Comparison of ENCODE assay signal across 8 cellular contexts in the genomic region with DNA sequence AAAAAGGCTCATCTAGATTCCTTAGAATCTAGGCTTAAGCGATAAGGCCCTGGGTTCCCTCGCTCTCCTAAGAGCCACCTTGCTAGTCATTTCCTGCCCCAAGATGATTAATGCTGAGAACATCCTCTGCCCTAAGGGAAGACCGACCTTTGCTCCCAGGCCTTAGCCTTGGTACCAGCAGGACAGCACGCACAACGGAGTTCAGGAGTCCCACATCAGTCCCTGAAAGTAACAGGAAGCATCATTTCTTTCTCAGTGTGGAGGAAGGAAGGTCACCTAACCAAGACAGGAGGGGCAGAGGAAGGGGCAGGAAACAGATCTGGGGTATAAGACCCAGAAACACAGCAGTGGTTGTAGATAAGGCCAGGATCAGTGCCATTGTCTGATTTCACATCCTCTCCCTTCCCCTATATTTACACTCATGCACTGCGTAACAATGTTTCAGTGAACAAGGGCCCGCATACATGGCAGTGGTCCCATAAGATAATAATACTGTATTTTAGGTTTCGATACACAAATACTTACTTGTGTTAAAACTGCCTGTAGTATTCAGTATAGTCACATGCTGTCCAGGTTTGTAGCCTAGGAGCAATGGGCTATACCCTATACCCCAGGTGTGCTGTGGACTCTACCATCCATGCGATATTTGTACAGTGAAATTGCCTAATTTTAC. TPM values are rescaled to one million over a fixed set of nuclear protein-coding genes. Genes with fewer than 3 reads are reported as not detected.
DNase-seq lines count a peak whose midpoint lies in the region; ATAC-seq, FAIRE-seq and TF ChIP-seq lines count a peak whose summit lies in the region.
"Had no signal": no experiment of that assay in that cellular context is flagged by ENCODE, and none has a peak within 500 bp of the region (broad histone marks: within the 10 kb centered on the region; RNA-seq: fewer than 3 reads in every experiment).

No MANE protein-coding gene starts in this region.

- H2AFZ ChIP-seq in endothelial cell of umbilical vein (ENCODE audit: low read depth, low read length): no peak overlapping the region

- no peak for TF ChIP-seq POLR2A in H54 (IDR thresholded peaks at IDR 0.05; ENCODE audit: low read depth, low read length)
- TF ChIP-seq POLR2A in endothelial cell of umbilical vein (IDR thresholded peaks at IDR 0.05; ENCODE audit: low read depth, low read length): peak; percentile 92

- H3K9ac ChIP-seq in endothelial cell of umbilical vein (replicated peaks; ENCODE audit: extremely low read depth, insufficient read depth, low read length): peak overlapping the region; percentile 64

- H4K20me1 ChIP-seq in endothelial cell of umbilical vein (replicated peaks; ENCODE audit: control insufficient read depth, extremely low read depth, insufficient read depth, low read length): no peaks in the 10 kb centered on the region

- H3K36me3 ChIP-seq in endothelial cell of umbilical vein (ENCODE audit: control insufficient read depth in 2 of 2, extremely low read depth in 1 of 2, insufficient read depth in 2 of 2, low read length in 2 of 2): no peaks in the 10 kb centered on the region

- peak overlapping the region; percentile 90 for H3K27ac ChIP-seq in endothelial cell of umbilical vein (ENCODE audit: insufficient read depth, low read depth, low read length)

- dilution Hi-C loops in endothelial cell of umbilical vein (cut with MboI; ENCODE audit: extremely low pct_ligation_motif_present, low sequenced_read_pairs): no loop called here

- DNase-seq in H54 (ENCODE audit: insufficient read length, low spot score) (peak; percentile 66), RKO (ENCODE audit: low spot score) (peak; percentile 95), endothelial cell of umbilical vein (ENCODE audit: low read depth, low spot score) (peak; percentile 100), pulmonary artery endothelial cell (ENCODE audit: low read depth, low spot score) (peak; percentile 100)
- DNase-seq: stimulated activated CD4-positive, alpha-beta T cell treated with anti-CD3 and anti-CD28 coated beads, Interleukin-4, amount 100 ng/mL, for 1 hour had no signal

- H3K9me3 ChIP-seq in endothelial cell of umbilical vein (replicated peaks; ENCODE audit: control insufficient read depth, insufficient read depth, low read length): no peaks in the 10 kb centered on the region

- POLR2A ChIA-PET in endothelial cell of umbilical vein (lab: Charles Lee): interaction anchor here (0.6 to 0.7 kb wide), 5 partner anchors 30 to 419 kb away, joined by 3 to 15 read pairs (median 5); no protein-coding TSS in a partner anchor

- intact Hi-C loops in endothelial cell of umbilical vein (cut with micrococcal nuclease): loop anchor here (1.0 to 2.0 kb wide), 9 partner anchors 15 to 284 kb away; a partner anchor contains a TSS

- FAIRE-seq in H54 (lab: Jason Lieb, UNC) (peak; percentile 91), endothelial cell of umbilical vein (lab: Jason Lieb, UNC) (peak; percentile 97)

- H3K4me1 ChIP-seq in endothelial cell of umbilical vein (ENCODE audit: control insufficient read depth, extremely low read depth, insufficient read depth, low read length): peaks cover 39% of the 10 kb centered on the region

- peak overlapping the region; percentile 48 for H3K4me2 ChIP-seq in endothelial cell of umbilical vein (ENCODE audit: insufficient read depth, low read length)

- no peak overlapping the region for H3K4me3 ChIP-seq in endothelial cell of umbilical vein (replicated peaks in 1 of 3; ENCODE audit: insufficient read depth in 1 of 3, low read depth in 1 of 3, low read length in 3 of 3)

- TF ChIP-seq CTCF in endothelial cell of umbilical vein (IDR thresholded peaks at IDR 0.05; ENCODE audit: extremely low read depth in 1 of 2, insufficient read depth in 1 of 2, low read depth in 1 of 2, low read length in 2 of 2): no peak

- H3K79me2 ChIP-seq in endothelial cell of umbilical vein (ENCODE audit: control insufficient read depth, insufficient read depth, low read length): no peaks in the 10 kb centered on the region

- CTCF ChIA-PET in endothelial cell of umbilical vein (lab: Charles Lee): interaction anchor here (0.7 kb wide), 2 partner anchors 35 to 324 kb away, joined by 3 read pairs; no protein-coding TSS in a partner anchor

- BruUV-seq in endothelial cell of umbilical vein (replicated peaks; lab: Mats Ljungman, UMichigan): no TSS peak

- H3K9me1 ChIP-seq in endothelial cell of umbilical vein (replicated peaks; ENCODE audit: control insufficient read depth, extremely low read depth, insufficient read depth, low read length): no peaks in the 10 kb centered on the region

- ATAC-seq in GM19395 (IDR thresholded peaks at IDR 0.05; ENCODE audit: unreplicated experiment): no peak
- ATAC-seq in HG03196 (IDR thresholded peaks at IDR 0.05; ENCODE audit: unreplicated experiment): no peak
- ATAC-seq in GM21515 (IDR thresholded peaks at IDR 0.05; ENCODE audit: unreplicated experiment): no peak

- no peaks in the 10 kb centered on the region for H3K27me3 ChIP-seq in endothelial cell of umbilical vein (ENCODE audit: control insufficient read depth in 2 of 2, insufficient read depth in 2 of 2, low read length in 2 of 2)

TF ChIP-seq in endothelial cell of umbilical vein, 7 proteins besides CTCF, POLR2A, EP300 and RAD21:
- peak; percentile 89 for TF ChIP-seq JUN (IDR thresholded peaks at IDR 0.05; ENCODE audit: borderline replicate concordance, insufficient read depth, insufficient read length, low read depth)
- TF ChIP-seq, protein P1, sequence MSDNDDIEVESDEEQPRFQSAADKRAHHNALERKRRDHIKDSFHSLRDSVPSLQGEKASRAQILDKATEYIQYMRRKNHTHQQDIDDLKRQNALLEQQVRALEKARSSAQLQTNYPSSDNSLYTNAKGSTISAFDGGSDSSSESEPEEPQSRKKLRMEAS (IDR thresholded peaks at IDR 0.05; ENCODE audit: insufficient read depth, insufficient read length): no peak
- peak; percentile 98 for TF ChIP-seq POLR2AphosphoS5 (IDR thresholded peaks at IDR 0.05; ENCODE audit: insufficient read depth, low read depth, low read length)
- no peak for TF ChIP-seq EZH2 (IDR thresholded peaks at IDR 0.05; ENCODE audit: borderline replicate concordance, low read depth, low read length, severe bottlenecking)
- TF ChIP-seq FOS (IDR thresholded peaks at IDR 0.05; ENCODE audit: borderline replicate concordance, insufficient read depth, low read length): peak; percentile 91
- peak; percentile 100 for TF ChIP-seq GATA2 (IDR thresholded peaks at IDR 0.05; ENCODE audit: insufficient read depth, insufficient read length, low read depth, low read length)
- TF ChIP-seq MYC (IDR thresholded peaks at IDR 0.05; ENCODE audit: low read depth, low read length): peak; percentile 3

RNA-seq across cellular contexts. Expression of a gene that starts 8.1 kb away (rescaled TPM):
- total RNA-seq in endothelial cell of umbilical vein (168 and 176 TPM in 2 replicates), pulmonary artery endothelial cell (117 and 174 TPM in 2 replicates)
- polyA plus RNA-seq in endothelial cell of umbilical vein: 27.0 and 39.2 TPM in 2 replicates
- 48.9 and 51.3 TPM in 2 replicates for polyA plus RNA-seq in endothelial cell of umbilical vein (2011; cell fraction: cytosol; rRNA removed)
- polyA plus RNA-seq in endothelial cell of umbilical vein (2011; cell fraction: nucleus; rRNA removed): 58.9 and 73.2 TPM in 2 replicates
- 147 and 210 TPM in 2 replicates for polyA plus RNA-seq in endothelial cell of umbilical vein (2012)
- 34.2 and 34.9 TPM in 2 replicates for polyA minus RNA-seq in endothelial cell of umbilical vein
- polyA minus RNA-seq in endothelial cell of umbilical vein (2011; cell fraction: cytosol; rRNA and poly(A)+ RNA removed): 14.4 TPM
- 50.2 and 65.1 TPM in 2 replicates for polyA minus RNA-seq in endothelial cell of umbilical vein (2011; cell fraction: nucleus; rRNA and poly(A)+ RNA removed)

RNA-seq across cellular contexts. Expression of a gene that starts 55.0 kb away (rescaled TPM):
- total RNA-seq in endothelial cell of umbilical vein (0.58 and 0.99 TPM in 2 replicates), pulmonary artery endothelial cell (0.11 and 0.79 TPM in 2 replicates)
- polyA plus RNA-seq in endothelial cell of umbilical vein: 0.25 and 0.40 TPM in 2 replicates
- polyA plus RNA-seq in endothelial cell of umbilical vein (2011; cell fraction: cytosol; rRNA removed): 0.35 and 0.37 TPM in 2 replicates
- polyA plus RNA-seq in endothelial cell of umbilical vein (2011; cell fraction: nucleus; rRNA removed): 0.73 and 1.6 TPM in 2 replicates
- polyA plus RNA-seq in endothelial cell of umbilical vein (2012): 0.83 and 0.96 TPM in 2 replicates
- polyA minus RNA-seq in endothelial cell of umbilical vein: not detected in 2 replicates
- not detected for polyA minus RNA-seq in endothelial cell of umbilical vein (2011; cell fraction: cytosol; rRNA and poly(A)+ RNA removed)
- polyA minus RNA-seq in endothelial cell of umbilical vein (2011; cell fraction: nucleus; rRNA and poly(A)+ RNA removed): 0.77 TPM in 1 of 2 replicates, not detected in the other

RNA-seq across cellular contexts. Expression of a gene that starts 55.3 kb away (rescaled TPM):
- total RNA-seq in endothelial cell of umbilical vein: 15.7 and 18.0 TPM in 2 replicates
- 5.1 and 7.6 TPM in 2 replicates for polyA plus RNA-seq in endothelial cell of umbilical vein
- polyA plus RNA-seq in endothelial cell of umbilical vein (2011; cell fraction: cytosol; rRNA removed): 9.8 and 11.9 TPM in 2 replicates
- 15.3 and 20.2 TPM in 2 replicates for polyA plus RNA-seq in endothelial cell of umbilical vein (2011; cell fraction: nucleus; rRNA removed)
- 11.8 and 18.7 TPM in 2 replicates for polyA plus RNA-seq in endothelial cell of umbilical vein (2012)
- 2.6 and 3.9 TPM in 2 replicates for polyA minus RNA-seq in endothelial cell of umbilical vein
- polyA minus RNA-seq in endothelial cell of umbilical vein (2011; cell fraction: cytosol; rRNA and poly(A)+ RNA removed): 5.2 TPM
- 6.9 and 7.8 TPM in 2 replicates for polyA minus RNA-seq in endothelial cell of umbilical vein (2011; cell fraction: nucleus; rRNA and poly(A)+ RNA removed)
- 16.2 and 17.1 TPM in 2 replicates for total RNA-seq in pulmonary artery endothelial cell

RNA-seq across cellular contexts. Expression of a gene that starts 55.3 kb away (rescaled TPM):
- 13.1 and 13.6 TPM in 2 replicates for total RNA-seq in endothelial cell of umbilical vein
- 4.1 and 4.8 TPM in 2 replicates for polyA plus RNA-seq in endothelial cell of umbilical vein
- polyA plus RNA-seq in endothelial cell of umbilical vein (2011; cell fraction: cytosol; rRNA removed): 4.6 and 4.7 TPM in 2 replicates
- 8.3 and 9.7 TPM in 2 replicates for polyA plus RNA-seq in endothelial cell of umbilical vein (2011; cell fraction: nucleus; rRNA removed)
- 8.3 and 10.6 TPM in 2 replicates for polyA plus RNA-seq in endothelial cell of umbilical vein (2012)
- 12.1 and 15.2 TPM in 2 replicates for polyA minus RNA-seq in endothelial cell of umbilical vein
- polyA minus RNA-seq in endothelial cell of umbilical vein (2011; cell fraction: cytosol; rRNA and poly(A)+ RNA removed): 14.5 TPM
- polyA minus RNA-seq in endothelial cell of umbilical vein (2011; cell fraction: nucleus; rRNA and poly(A)+ RNA removed): 16.1 and 17.5 TPM in 2 replicates
- total RNA-seq in pulmonary artery endothelial cell: 22.3 and 27.9 TPM in 2 replicates
